ENCODE assay signal across 20 cellular contexts in the genomic region with DNA sequence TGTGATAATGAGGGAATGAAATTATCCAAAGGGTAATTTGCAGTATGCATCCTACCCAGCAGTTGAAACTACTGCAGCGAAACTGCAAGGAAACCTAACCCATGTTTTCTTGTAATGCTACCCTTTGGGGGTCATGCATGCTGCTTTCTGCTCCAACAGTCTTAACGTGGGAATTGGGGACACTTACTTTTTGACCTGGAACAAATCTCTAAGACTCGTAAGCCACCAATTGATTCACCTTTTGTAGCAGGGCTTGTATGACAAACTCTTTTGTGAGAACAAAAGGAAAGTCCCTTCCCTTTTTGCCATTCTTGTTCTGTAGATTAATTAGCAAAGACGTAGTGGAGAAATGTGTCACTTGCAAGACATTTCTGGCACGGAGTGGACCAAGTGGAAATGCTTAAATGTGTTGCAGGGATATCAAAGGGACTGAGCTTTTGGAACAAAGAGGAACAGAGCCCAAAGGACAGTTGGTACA. TPM values are rescaled to one million over a fixed set of nuclear protein-coding genes. Genes with fewer than 3 reads are reported as not detected.
DNase-seq lines count a peak whose midpoint lies in the region; ATAC-seq, FAIRE-seq and TF ChIP-seq lines count a peak whose summit lies in the region.
"Had no signal": no experiment of that assay in that cellular context is flagged by ENCODE, and none has a peak within 500 bp of the region (broad histone marks: within the 10 kb centered on the region; RNA-seq: fewer than 3 reads in every experiment).

No MANE protein-coding gene starts in this region.

- DNase-seq in GM12891 (ENCODE audit: insufficient read length, low spot score) (no peak), left kidney (ENCODE audit: low read depth, low spot score) (peak; percentile 73), sigmoid colon (no peak), RCC 7860 (ENCODE audit: low spot score) (no peak), GM19240 (ENCODE audit: insufficient read length, low spot score) (no peak), NCI-H1048 (lab: John Stamatoyannopoulos, UW) (no peak)
- DNase-seq: activated gamma-delta T cell; GM23248; heart right ventricle; naive thymus-derived CD8-positive, alpha-beta T cell; NCI-H1092; NCI-H510A treated with DMSO at 0.1 percent for 48 hours; PC-3; posterior cingulate gyrus; stimulated activated CD4-positive, alpha-beta T cell treated with anti-CD3 and anti-CD28 coated beads, Interleukin-2, amount 100 ng/mL, for 48 hours had no signal

- peaks cover 65% of the 10 kb centered on the region for H4K20me1 ChIP-seq in BLaER1

- TF ChIP-seq CTCF in sigmoid colon (IDR thresholded peaks at IDR 0.05): no peak

- H3K4me3 ChIP-seq in BLaER1: no peak overlapping the region
- H3K4me3 ChIP-seq in sigmoid colon: no peak overlapping the region
- H3K4me3 ChIP-seq: GM23248, heart right ventricle, K562, SJSA1, suprapubic skin had no signal

- H3K9me3 ChIP-seq in BLaER1 (no peaks in the 10 kb centered on the region), sigmoid colon (no peaks in the 10 kb centered on the region)
- H3K9me3 ChIP-seq: heart right ventricle, SJSA1, suprapubic skin had no signal

- intact Hi-C loops in sigmoid colon (cut with DNase I): no loop called here

- WGBS in sigmoid colon, 2 donors: 70 to 88% methylated on average over 5 of the region's 5 CpGs

- 0 out of 2 replicates have a peak overlapping the region, but pooled peaks have one; percentile 2 for H3K27ac ChIP-seq in BLaER1
- H3K27ac ChIP-seq in sigmoid colon: peak overlapping the region in 1 of 4 donors; percentile 27
- H3K27ac ChIP-seq: GM23248, SJSA1, suprapubic skin had no signal

- H3K4me1 ChIP-seq in BLaER1: peaks cover 99% of the 10 kb centered on the region
- peaks cover 0 to 74% (median 64%) of the 10 kb centered on the region in 4 donors for H3K4me1 ChIP-seq in sigmoid colon

- H3K4me2 ChIP-seq in BLaER1: peak overlapping the region; percentile 95

- ATAC-seq in HG03432 (IDR thresholded peaks at IDR 0.05; ENCODE audit: unreplicated experiment): peak; percentile 26
- ATAC-seq: heart right ventricle; K562; naive thymus-derived CD8-positive, alpha-beta T cell; PC-3 had no signal

- FAIRE-seq in GM12891 (lab: Jason Lieb, UNC) (peak; percentile 69), RCC 7860 (lab: Jason Lieb, UNC) (no peak)
- FAIRE-seq: K562 had no signal

- H3K36me3 ChIP-seq in BLaER1 (0 out of 2 replicates have a peak, but pooled peaks cover 10% of the 10 kb centered on the region), sigmoid colon (no peaks in the 10 kb centered on the region)
- H3K36me3 ChIP-seq: heart right ventricle, suprapubic skin had no signal

- TF ChIP-seq EP300 in sigmoid colon (IDR thresholded peaks at IDR 0.05): no peak

- H3K9ac ChIP-seq in BLaER1: no peak overlapping the region
- H3K9ac ChIP-seq: GM23248 had no signal

- H3K27me3 ChIP-seq in BLaER1 (no peaks in the 10 kb centered on the region), sigmoid colon (no peaks in the 10 kb centered on the region)
- H3K27me3 ChIP-seq: heart right ventricle, SJSA1, suprapubic skin had no signal

- 0 out of 2 replicates have a peak, but pooled peaks have one; percentile 50 for TF ChIP-seq POLR2A in GM12891 (IDR thresholded peaks at IDR 0.05; ENCODE audit: low read depth, low read length)
- TF ChIP-seq POLR2A in sigmoid colon (IDR thresholded peaks at IDR 0.05): no peak

TF ChIP-seq in GM12891, 5 proteins besides CTCF, POLR2A, EP300 and RAD21:
- TF ChIP-seq SPI1 (IDR thresholded peaks at IDR 0.05; ENCODE audit: low read depth, low read length) (peak; percentile 58), POLR2AphosphoS5 (IDR thresholded peaks at IDR 0.05; ENCODE audit: low read depth, low read length) (no peak), POU2F2 (IDR thresholded peaks at IDR 0.05; ENCODE audit: low read depth, low read length) (0 out of 2 replicates have a peak, but pooled peaks have one; percentile 24), TAF1 (IDR thresholded peaks at IDR 0.05; ENCODE audit: low read depth, low read length) (0 out of 2 replicates have a peak, but pooled peaks have one; percentile 6), PAX5 (IDR thresholded peaks at IDR 0.05; ENCODE audit: insufficient read depth, low read length, severe bottlenecking) (peak; percentile 64)

RNA-seq across cellular contexts. Expression of a gene that starts 27.4 kb away (rescaled TPM):
- 19.9 TPM for polyA plus RNA-seq in GM12891 (2012; ENCODE audit: low read depth, missing spikeins)
- 10 to 100 TPM; 32.4 to 54.0 (median 40.7) TPM for total RNA-seq in sigmoid colon
- 1 to 10 TPM; 4.2 to 8.4 (median 5.1) TPM for polyA plus RNA-seq in sigmoid colon
